Comparison of ENCODE assay signal across 33 cellular contexts in genomic region chr10:52436664-52437063, GRCh38.
DNase-seq lines count a peak whose midpoint lies in the region; ATAC-seq, FAIRE-seq and TF ChIP-seq lines count a peak whose summit lies in the region.
"Had no signal": no experiment of that assay in that cellular context is flagged by ENCODE, and none has a peak within 500 bp of the region (broad histone marks: within the 10 kb centered on the region; RNA-seq: fewer than 3 reads in every experiment).

No MANE protein-coding gene starts in this region.

- no peaks in the 10 kb centered on the region; a peak in 1 of 22 replicates for H3K36me3 ChIP-seq in BLaER1 treated with 17β-estradiol and CSF1 and Interleukin-3, amounts not matched to agents 10 nM and 100 nM
- H3K36me3 ChIP-seq in MM.1S (replicated peaks; ENCODE audit: insufficient read depth, low read length) (no peaks in the 10 kb centered on the region), GM12878 (ENCODE audit: control insufficient read depth in 2 of 2, insufficient read depth in 2 of 2, low read length in 1 of 2) (no peaks in the 10 kb centered on the region), mesenchymal stem cell (ENCODE audit: control insufficient read depth in 1 of 2, insufficient read depth in 2 of 2, low read depth in 1 of 2, low read length in 2 of 2) (no peaks in the 10 kb centered on the region)
- H3K36me3 ChIP-seq: sigmoid colon, tibial artery, vagina had no signal

- H3K4me2 ChIP-seq in BLaER1 treated with 17β-estradiol and CSF1 and Interleukin-3, amounts not matched to agents 10 nM and 100 nM, result peak overlapping the region in 10 of 11 experiments; percentile 36 to 82 (median 65); a peak in 19 of 22 replicates
- H3K4me2 ChIP-seq in MM.1S (ENCODE audit: low read depth, low read length) (peak overlapping the region; percentile 64), GM12878 (ENCODE audit: control insufficient read depth, insufficient read depth) (peak overlapping the region; percentile 33; the same call in 1 of the 2 replicates), mesenchymal stem cell (ENCODE audit: low read length, poor library complexity, severe bottlenecking) (no peak overlapping the region)
- H3K4me2 ChIP-seq: GM23338 had no signal

- H3K27ac ChIP-seq in BLaER1 treated with 17β-estradiol and CSF1 and Interleukin-3, amounts not matched to agents 10 nM and 100 nM, result peak overlapping the region in 9 of 11 experiments; percentile 48 to 91 (median 88); a peak in 18 of 22 replicates
- H3K27ac ChIP-seq in MM.1S (ENCODE audit: low read length) (peak overlapping the region; percentile 92), GM12878 (ENCODE audit: control insufficient read depth, insufficient read depth) (no peak overlapping the region; the same call in 1 of the 2 replicates), mesenchymal stem cell (ENCODE audit: low read length, poor library complexity, severe bottlenecking) (no peak overlapping the region)
- H3K27ac ChIP-seq: foreskin keratinocyte, psoas muscle, RWPE1, sigmoid colon, tibial artery, vagina had no signal

- intact Hi-C loops in GM12878 (cut with micrococcal nuclease; ENCODE audit: unreplicated experiment), result no loop called here

- SMC1A ChIA-PET in GM12878 (lab: Charles Lee; ENCODE audit: uncharacterized antibody, unreplicated experiment), result interaction anchor here (1.1 kb wide), 1 partner anchor 28 kb away, joined by 4 read pairs; no protein-coding TSS in a partner anchor

- POLR2A ChIA-PET in GM12878 (lab: Charles Lee), result no interaction called here
- POLR2A ChIA-PET in activated CD4-positive, alpha-beta memory T cell treated with anti-CD3 and anti-CD28 coated beads, Interleukin-2, amount 10 ng/mL, durations not matched to agents 7 days and 5 days (lab: Charles Lee), result no interaction called here

- H3K4me3 Mint-ChIP-seq in activated CD4-positive, alpha-beta memory T cell treated with anti-CD3 and anti-CD28 coated beads, Interleukin-2, amount 10 ng/mL, durations not matched to agents 7 days and 5 days, result no peak overlapping the region
- H3K4me3 Mint-ChIP-seq: activated CD8-positive, alpha-beta T cell treated with anti-CD3 and anti-CD28 coated beads for 36 hours; activated naive CD4-positive, alpha-beta T cell treated with anti-CD3 and anti-CD28 coated beads, Interleukin-2, amount 50 U/mL, for 24 hours; CD4-positive, alpha-beta T cell; GM23338; mesothelial cell of epicardium; T-helper 17 cell had no signal

- CTCF ChIA-PET in GM12878 (lab: Yijun Ruan, JAX), result no interaction called here
- CTCF ChIA-PET in activated CD4-positive, alpha-beta memory T cell treated with anti-CD3 and anti-CD28 coated beads, Interleukin-2, amount 10 ng/mL, durations not matched to agents 7 days and 5 days (lab: Charles Lee), result no interaction called here

- no peak overlapping the region for H4K91ac ChIP-seq in mesenchymal stem cell (ENCODE audit: low read length)

- BruUV-seq in GM12878 (replicated peaks; lab: Mats Ljungman, UMichigan), result no TSS peak

- no peak overlapping the region for H3K4me3 ChIP-seq in BLaER1 treated with 17β-estradiol and CSF1 and Interleukin-3, amounts not matched to agents 10 nM and 100 nM
- peak overlapping the region; percentile 10; the same call in 1 of the 2 replicates for H3K4me3 ChIP-seq in MM.1S (ENCODE audit: low read length)
- no peak overlapping the region for H3K4me3 ChIP-seq in GM12878
- no peak overlapping the region for H3K4me3 ChIP-seq in mesenchymal stem cell (ENCODE audit: insufficient read depth in 1 of 2, low read depth in 1 of 2, low read length in 2 of 2)
- H3K4me3 ChIP-seq: GM23338, psoas muscle, sigmoid colon, tibial artery, vagina had no signal

- no peak overlapping the region for H2BK12ac ChIP-seq in mesenchymal stem cell (ENCODE audit: low read length in 2 of 2)

- H3K14ac ChIP-seq in mesenchymal stem cell (ENCODE audit: low read length in 2 of 2), result no peak overlapping the region

- no peak overlapping the region for H4K8ac ChIP-seq in mesenchymal stem cell (ENCODE audit: low read length)

- H4K20me1 ChIP-seq in BLaER1 treated with 17β-estradiol and CSF1 and Interleukin-3, amounts not matched to agents 10 nM and 100 nM, result no peaks in the 10 kb centered on the region
- H4K20me1 ChIP-seq in MM.1S (ENCODE audit: insufficient read depth, low read length), result no peaks in the 10 kb centered on the region
- no peaks in the 10 kb centered on the region for H4K20me1 ChIP-seq in GM12878 (ENCODE audit: control insufficient read depth, insufficient read depth)

- H3K9ac ChIP-seq in BLaER1 treated with 17β-estradiol and CSF1 and Interleukin-3, amounts not matched to agents 10 nM and 100 nM, result peak overlapping the region in 8 of 11 experiments; percentile 44 to 77 (median 68); a peak in 15 of 22 replicates
- peak overlapping the region; percentile 49 for H3K9ac ChIP-seq in MM.1S (ENCODE audit: low read length)
- no peak overlapping the region for H3K9ac ChIP-seq in GM12878 (ENCODE audit: control insufficient read depth, insufficient read depth, low read length)
- H3K9ac ChIP-seq in mesenchymal stem cell (ENCODE audit: low read length), result peak overlapping the region; percentile 49

- TF ChIP-seq CTCF in MM.1S (IDR thresholded peaks at IDR 0.05; ENCODE audit: low read length), result no peak
- no peak for TF ChIP-seq CTCF in GM12878 (IDR thresholded peaks at IDR 0.05 in 2 of 3, conservative IDR thresholded peaks at IDR 0.05 in 1 of 3; ENCODE audit: control insufficient read depth in 2 of 3, extremely low read depth in 1 of 3, insufficient read depth in 1 of 3, low read depth in 3 of 3, low read length in 3 of 3)

- RAD21 ChIA-PET in GM12878 (lab: Charles Lee; ENCODE audit: unreplicated experiment), result no interaction called here

- H3K18ac ChIP-seq in mesenchymal stem cell (ENCODE audit: low read depth in 1 of 2, low read length in 2 of 2), result no peak overlapping the region

- in situ Hi-C loops in GM12878 (cut with MboI), result no loop called here

- no peaks in the 10 kb centered on the region for H3K36me3 Mint-ChIP-seq in activated CD4-positive, alpha-beta memory T cell treated with anti-CD3 and anti-CD28 coated beads, Interleukin-2, amount 10 ng/mL, durations not matched to agents 7 days and 5 days (ENCODE audit: low read depth)
- H3K36me3 Mint-ChIP-seq: activated naive CD4-positive, alpha-beta T cell treated with anti-CD3 and anti-CD28 coated beads, Interleukin-2, amount 50 U/mL, for 24 hours; mesothelial cell of epicardium had no signal

- WGBS in GM12878 (ENCODE audit: insufficient coverage, insufficient replicate concordance, low lambda C conversion rate, missing lambda C conversion rate), result 68% methylated on average over 5 of the region's 5 CpGs
- WGBS in mesenchymal stem cell, result 96% methylated on average over 4 of the region's 5 CpGs

- no peak overlapping the region for H2BK5ac ChIP-seq in mesenchymal stem cell (ENCODE audit: low read depth, low read length, poor library complexity, severe bottlenecking)

- no peak for TF ChIP-seq RAD21 in GM12878 (IDR thresholded peaks at IDR 0.05; ENCODE audit: insufficient read depth, low read depth, low read length)

- DNase-seq in MM.1S (peak; percentile 21), GM12878 (ENCODE audit: low read depth, low spot score) (no peak), mesenchymal stem cell (no peak), GOT3 (lab: John Stamatoyannopoulos, UW) (no peak), erythroblast (lab: John Stamatoyannopoulos, UW) (no peak)
- DNase-seq in activated CD4-positive, alpha-beta memory T cell treated with anti-CD3 and anti-CD28 coated beads, Interleukin-2, amount 10 ng/mL, durations not matched to agents 7 days and 5 days, result no peak
- DNase-seq: activated CD4-positive, CD25-positive, alpha-beta regulatory T cell treated with anti-CD3 and anti-CD28 coated beads, Interleukin-2, amount 50 U/mL, for 72 hours; activated CD8-positive, alpha-beta T cell treated with anti-CD3 and anti-CD28 coated beads for 36 hours; CD4-positive, alpha-beta T cell; DMS79 treated with DMSO at 0.1 percent for 48 hours; foreskin keratinocyte; head of caudate nucleus; kidney; left ventricle myocardium superior; NCI-H1105; NCI-H1930; NCI-H2171 treated with DMSO at 0.1 percent for 48 hours; NCI-H510A; psoas muscle; sigmoid colon; stimulated activated CD4-positive, alpha-beta T cell treated with anti-CD3 and anti-CD28 coated beads, Interleukin-4, amount 100 ng/mL, for 24 hours; T-helper 17 cell; tibial artery had no signal

- peaks cover 19% of the 10 kb centered on the region for H3F3A ChIP-seq in MM.1S (ENCODE audit: insufficient read depth, low read length)

- ATAC-seq in GM12878, result no peak
- ATAC-seq: activated CD8-positive, alpha-beta T cell treated with anti-CD3 and anti-CD28 coated beads for 36 hours; foreskin keratinocyte; GM23338; left ventricle myocardium superior; psoas muscle; SK-N-SH treated with all-trans-retinoic acid at 6 μM for 48 hours; T-helper 17 cell had no signal

- no peak for TF ChIP-seq EP300 in GM12878 (IDR thresholded peaks at IDR 0.05; ENCODE audit: borderline replicate concordance in 1 of 2, control insufficient read depth in 1 of 2, low read depth in 2 of 2, low read length in 2 of 2)

- H2AFZ ChIP-seq in MM.1S (ENCODE audit: low read length) (no peak overlapping the region), GM12878 (ENCODE audit: control insufficient read depth, low read depth, low read length) (no peak overlapping the region), mesenchymal stem cell (ENCODE audit: low read depth, low read length) (no peak overlapping the region)
- H2AFZ ChIP-seq: GM23338 had no signal

- H3K27me3 Mint-ChIP-seq in activated CD4-positive, alpha-beta memory T cell treated with anti-CD3 and anti-CD28 coated beads, Interleukin-2, amount 10 ng/mL, durations not matched to agents 7 days and 5 days, result no peaks in the 10 kb centered on the region
- H3K27me3 Mint-ChIP-seq: activated CD8-positive, alpha-beta T cell treated with anti-CD3 and anti-CD28 coated beads for 36 hours; activated naive CD4-positive, alpha-beta T cell treated with anti-CD3 and anti-CD28 coated beads, Interleukin-2, amount 50 U/mL, for 24 hours; CD4-positive, alpha-beta T cell; T-helper 17 cell had no signal

- no peak for TF ChIP-seq POLR2A in GM12878 (IDR thresholded peaks at IDR 0.05; ENCODE audit: low read depth, low read length)
- TF ChIP-seq POLR2A in erythroblast (IDR thresholded peaks at IDR 0.05; ENCODE audit: low read length), result no peak

- peaks cover 0 to 35% (median 19%) of the 10 kb centered on the region in 11 experiments; a peak in 19 of 22 replicates for H3K9me3 ChIP-seq in BLaER1 treated with 17β-estradiol and CSF1 and Interleukin-3, amounts not matched to agents 10 nM and 100 nM (replicated peaks in 1 of 11)
- no peaks in the 10 kb centered on the region for H3K9me3 ChIP-seq in MM.1S (replicated peaks; ENCODE audit: insufficient read depth, low read length)
- H3K9me3 ChIP-seq in GM12878 (replicated peaks; ENCODE audit: control insufficient read depth, insufficient read depth, low read length), result no peaks in the 10 kb centered on the region
- H3K9me3 ChIP-seq in mesenchymal stem cell (ENCODE audit: control insufficient read depth, low read length), result no peaks in the 10 kb centered on the region
- H3K9me3 ChIP-seq: psoas muscle, sigmoid colon, tibial artery, vagina had no signal

- no peak overlapping the region for H3K23ac ChIP-seq in mesenchymal stem cell (ENCODE audit: low read length in 2 of 2)

- FAIRE-seq in GM12878 (lab: Jason Lieb, UNC), result no peak
- FAIRE-seq: colon, endothelial cell of umbilical vein had no signal

- H3K9me2 ChIP-seq in MM.1S (replicated peaks; ENCODE audit: insufficient read depth, low read length), result no peaks in the 10 kb centered on the region

- H3K27ac Mint-ChIP-seq in activated CD4-positive, alpha-beta memory T cell treated with anti-CD3 and anti-CD28 coated beads, Interleukin-2, amount 10 ng/mL, durations not matched to agents 7 days and 5 days, result no peak overlapping the region
- H3K27ac Mint-ChIP-seq: activated CD8-positive, alpha-beta T cell treated with anti-CD3 and anti-CD28 coated beads for 36 hours; activated naive CD4-positive, alpha-beta T cell treated with anti-CD3 and anti-CD28 coated beads, Interleukin-2, amount 50 U/mL, for 24 hours; activated T-helper 2 cell treated with anti-CD3 and anti-CD28 coated beads, Interferon-gamma antibody, Interleukin-2, Interleukin-4, amounts not matched to agents 10 μg/mL and 5 μg/mL and 100 μg/mL, durations not matched to agents 14 hours and 24 hours and 36 hours; CD4-positive, alpha-beta T cell; GM23338; mesothelial cell of epicardium; T-helper 17 cell had no signal

- H2AK5ac ChIP-seq in mesenchymal stem cell (ENCODE audit: low read length, severe bottlenecking), result no peak overlapping the region

- no peak overlapping the region for H3K4ac ChIP-seq in mesenchymal stem cell (ENCODE audit: low read depth in 1 of 2, low read length in 2 of 2)

- H3K27me3 ChIP-seq in BLaER1 treated with 17β-estradiol and CSF1 and Interleukin-3, amounts not matched to agents 10 nM and 100 nM, result no peaks in the 10 kb centered on the region
- H3K27me3 ChIP-seq in MM.1S (replicated peaks; ENCODE audit: insufficient read depth, low read length) (no peaks in the 10 kb centered on the region), GM12878 (replicated peaks in 1 of 2; ENCODE audit: control insufficient read depth in 2 of 2, insufficient read depth in 2 of 2, low read length in 1 of 2) (no peaks in the 10 kb centered on the region), mesenchymal stem cell (ENCODE audit: control insufficient read depth in 1 of 2, insufficient read depth in 1 of 2, low read length in 2 of 2) (no peaks in the 10 kb centered on the region)
- H3K27me3 ChIP-seq: foreskin keratinocyte, sigmoid colon, tibial artery, vagina had no signal

- H3K4me1 ChIP-seq in BLaER1 treated with 17β-estradiol and CSF1 and Interleukin-3, amounts not matched to agents 10 nM and 100 nM, result peaks cover 16 to 53% (median 34%) of the 10 kb centered on the region in 10 experiments
- peaks cover 51% of the 10 kb centered on the region for H3K4me1 ChIP-seq in MM.1S (ENCODE audit: low read length)
- H3K4me1 ChIP-seq in GM12878 (ENCODE audit: control insufficient read depth, insufficient read depth, low read length), result peaks cover 3% of the 10 kb centered on the region; the same call in 1 of the 2 replicates
- no peaks in the 10 kb centered on the region for H3K4me1 ChIP-seq in mesenchymal stem cell (ENCODE audit: control insufficient read depth, insufficient read depth, low read depth, low read length)
- H3K4me1 ChIP-seq: psoas muscle, sigmoid colon, tibial artery had no signal

- no peaks in the 10 kb centered on the region for H3K79me2 ChIP-seq in MM.1S (ENCODE audit: low read length)
- H3K79me2 ChIP-seq in GM12878 (ENCODE audit: control insufficient read depth, insufficient read depth, low read length), result no peaks in the 10 kb centered on the region

- peaks cover 3% of the 10 kb centered on the region for H3K9me3 Mint-ChIP-seq in activated CD4-positive, alpha-beta memory T cell treated with anti-CD3 and anti-CD28 coated beads, Interleukin-2, amount 10 ng/mL, durations not matched to agents 7 days and 5 days
- H3K9me3 Mint-ChIP-seq: activated CD8-positive, alpha-beta T cell treated with anti-CD3 and anti-CD28 coated beads for 36 hours; activated naive CD4-positive, alpha-beta T cell treated with anti-CD3 and anti-CD28 coated beads, Interleukin-2, amount 50 U/mL, for 24 hours; CD4-positive, alpha-beta T cell; GM23338 had no signal

- H2BK120ac ChIP-seq in mesenchymal stem cell (ENCODE audit: low read depth, low read length), result no peak overlapping the region

- no peak overlapping the region for H2BK15ac ChIP-seq in mesenchymal stem cell (ENCODE audit: low read depth, poor library complexity, severe bottlenecking)

- no peaks in the 10 kb centered on the region for H3K79me1 ChIP-seq in mesenchymal stem cell (replicated peaks; ENCODE audit: low read length, poor library complexity, severe bottlenecking)

- H3K4me1 Mint-ChIP-seq in activated CD4-positive, alpha-beta memory T cell treated with anti-CD3 and anti-CD28 coated beads, Interleukin-2, amount 10 ng/mL, durations not matched to agents 7 days and 5 days, result no peaks in the 10 kb centered on the region
- H3K4me1 Mint-ChIP-seq: activated naive CD4-positive, alpha-beta T cell treated with anti-CD3 and anti-CD28 coated beads, Interleukin-2, amount 50 U/mL, for 24 hours; T-helper 17 cell had no signal

Comparison
In these comparisons a context has a peak if more than half of its experiments do, and no peak if none do; other contexts are left out.
1. H3K27ac ChIP-seq: peak in BLaER1 treated with 17β-estradiol and CSF1 and Interleukin-3, amounts not matched to agents 10 nM and 100 nM (9 of 11) and MM.1S (single experiment); none in GM12878 (single experiment) and mesenchymal stem cell (single experiment).